26 cellular contexts compared by ENCODE assay signal in the genomic region with DNA sequence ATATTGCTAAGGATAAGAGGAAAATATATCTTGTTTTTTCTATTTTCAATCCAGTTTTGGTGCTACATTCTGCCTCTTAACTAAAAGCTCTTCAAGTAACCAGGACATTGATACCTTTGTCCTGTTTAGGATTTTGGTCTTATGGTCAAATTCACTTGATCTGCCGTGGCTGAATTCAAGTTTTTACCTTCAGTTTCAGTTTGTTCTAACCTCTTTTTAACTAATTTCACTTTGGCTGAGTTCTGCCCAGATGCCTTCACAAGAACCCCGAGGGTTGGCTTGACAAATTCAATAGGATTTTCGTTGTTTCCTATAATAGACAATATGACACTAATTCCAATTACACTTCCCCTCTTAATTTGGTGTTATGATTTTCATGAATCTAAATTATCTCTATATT.
"Had no signal": no experiment of that assay in that cellular context is flagged by ENCODE, and none has a peak within 500 bp of the region (broad histone marks: within the 10 kb centered on the region; RNA-seq: fewer than 3 reads in every experiment).

No MANE protein-coding gene starts in this region.

- H3K27me3 Mint-ChIP-seq: dendritic cell treated with granulocyte-macrophage colony-stimulating factor and Interleukin-4, amounts not matched to agents 40 ng/mL and 50 ng/mL, for 4 days had no signal

- H3K9me3 ChIP-seq: thoracic aorta, vagina had no signal

- H3K4me3 ChIP-seq: body of pancreas, cardiac muscle cell, left lung, lung, thoracic aorta, vagina had no signal

- H3K27ac ChIP-seq: body of pancreas, cardiac muscle cell, left lung, thoracic aorta, vagina had no signal

- H3K4me3 Mint-ChIP-seq: activated naive CD8-positive, alpha-beta T cell treated with anti-CD3 and anti-CD28 coated beads, Interleukin-2, amount 50 U/mL, for 24 hours; dendritic cell treated with granulocyte-macrophage colony-stimulating factor and Interleukin-4, amounts not matched to agents 40 ng/mL and 50 ng/mL, for 4 days; naive thymus-derived CD4-positive, alpha-beta T cell; type B pancreatic cell; WTC11 had no signal

- H3K27me3 ChIP-seq: body of pancreas, cardiac muscle cell, left lung, vagina had no signal

- ATAC-seq: activated naive CD8-positive, alpha-beta T cell treated with anti-CD3 and anti-CD28 coated beads, Interleukin-2, amount 50 U/mL, for 24 hours; body of pancreas; esophagus mucosa; left lung; naive thymus-derived CD4-positive, alpha-beta T cell; WTC11 had no signal

- H3K4me1 Mint-ChIP-seq: activated naive CD8-positive, alpha-beta T cell treated with anti-CD3 and anti-CD28 coated beads, Interleukin-2, amount 50 U/mL, for 24 hours; naive thymus-derived CD4-positive, alpha-beta T cell had no signal

- DNase-seq: activated CD8-positive, alpha-beta memory T cell treated with anti-CD3 and anti-CD28 coated beads for 24 hours; activated CD8-positive, alpha-beta memory T cell treated with anti-CD3 and anti-CD28 coated beads, Interleukin-2, amount 50 U/mL, for 48 hours; activated gamma-delta T cell; activated naive CD4-positive, alpha-beta T cell treated with anti-CD3 and anti-CD28 coated beads, Interleukin-2, amount 50 U/mL, for 16 hours; activated naive CD8-positive, alpha-beta T cell treated with anti-CD3 and anti-CD28 coated beads, Interleukin-2, amount 50 U/mL, for 24 hours; activated T-cell treated with anti-CD3 and anti-CD28 coated beads, Interleukin-2, amount 50 U/mL, for 48 hours; anterior cingulate cortex; body of pancreas; effector memory CD4-positive, alpha-beta T cell; foreskin melanocyte; kidney glomerular epithelial cell; left lung; naive thymus-derived CD4-positive, alpha-beta T cell; stimulated activated CD4-positive, alpha-beta T cell treated with anti-CD3 and anti-CD28 coated beads, Interleukin-2, amount 100 ng/mL, for 48 hours; stimulated activated CD8-positive, alpha-beta memory T cell treated with anti-CD3 and anti-CD28 coated beads, Interleukin-4, amount 100 ng/mL, for 48 hours; stimulated activated naive CD4-positive, alpha-beta T cell; T1000 had no signal

- H3K27ac Mint-ChIP-seq: activated naive CD8-positive, alpha-beta T cell treated with anti-CD3 and anti-CD28 coated beads, Interleukin-2, amount 50 U/mL, for 24 hours; dendritic cell treated with granulocyte-macrophage colony-stimulating factor and Interleukin-4, amounts not matched to agents 40 ng/mL and 50 ng/mL, for 4 days; naive thymus-derived CD4-positive, alpha-beta T cell; progenitor cell of endocrine pancreas; type B pancreatic cell; WTC11 had no signal

- H3K36me3 ChIP-seq: cardiac muscle cell, left lung, thoracic aorta, vagina had no signal

- H3K36me3 Mint-ChIP-seq: naive thymus-derived CD4-positive, alpha-beta T cell; type B pancreatic cell; WTC11 had no signal
